19 cellular contexts compared by ENCODE assay signal in genomic region chr15:88803920-88804247, GRCh38. TPM values are rescaled to one million over a fixed set of nuclear protein-coding genes. Genes with fewer than 3 reads are reported as not detected.
DNase-seq lines count a peak whose midpoint lies in the region; ATAC-seq and TF ChIP-seq lines count a peak whose summit lies in the region.
"Had no signal": no experiment of that assay in that cellular context is flagged by ENCODE, and none has a peak within 500 bp of the region (broad histone marks: within the 10 kb centered on the region; RNA-seq: fewer than 3 reads in every experiment).

No MANE protein-coding gene starts in this region.

- dilution Hi-C loops in mammary epithelial cell (cut with HindIII; ENCODE audit: low sequenced_read_pairs) = loop anchor here (5.0 kb wide), 1 partner anchor 37 kb away; no protein-coding TSS in a partner anchor

- H3K4me3 ChIP-seq in mammary epithelial cell (replicated peaks in 1 of 3; ENCODE audit: insufficient read depth in 1 of 3, low read depth in 2 of 3, low read length in 3 of 3) (no peak overlapping the region), breast epithelium (no peak overlapping the region), endodermal cell (ENCODE audit: low read length) (peak overlapping the region; percentile 76)
- H3K4me3 ChIP-seq: colonic mucosa, left lung, MG63, thyroid gland had no signal

- 17% methylated on average over 10 of the region's 10 CpGs for WGBS in mammary epithelial cell (ENCODE audit: low coverage, missing lambda C conversion rate)
- 12 to 26% methylated on average over 8 to 10 of the region's 10 CpGs for WGBS in endodermal cell (ENCODE audit: insufficient coverage in 1 of 2, insufficient read length in 1 of 2), 2 experiments

- no peaks in the 10 kb centered on the region for H3K79me2 ChIP-seq in mammary epithelial cell (ENCODE audit: insufficient read depth, low read length)

- H3K27me3 ChIP-seq in mammary epithelial cell (ENCODE audit: insufficient read depth, low read length) = peaks cover 25% of the 10 kb centered on the region
- H3K27me3 ChIP-seq in breast epithelium = peaks cover 0 to 66% of the 10 kb centered on the region in 2 donors
- peaks cover 72% of the 10 kb centered on the region for H3K27me3 ChIP-seq in endodermal cell (ENCODE audit: control insufficient read depth, insufficient read depth, low read length, poor library complexity, severe bottlenecking)
- H3K27me3 ChIP-seq: thyroid gland had no signal

- no peak for DNase-seq in mammary epithelial cell
- no peak for DNase-seq in breast epithelium (ENCODE audit: low spot score in 2 of 2)
- no peak for DNase-seq in endodermal cell
- DNase-seq in nephron progenitor cell = no peak
- no peak for DNase-seq in type B pancreatic cell (ENCODE audit: extremely low spot score, unreplicated experiment)
- DNase-seq in stimulated activated CD4-positive, alpha-beta T cell treated with anti-CD3 and anti-CD28 coated beads, Interleukin-2, amount 100 ng/mL, for 24 hours = no peak
- DNase-seq in NCI-H1694 (lab: John Stamatoyannopoulos, UW) = no peak
- DNase-seq: activated CD4-positive, alpha-beta T cell treated with anti-CD3 and anti-CD28 coated beads, Interleukin-2, amount 10 ng/mL, durations not matched to agents 24 days and 14 days; colonic mucosa; foreskin melanocyte; MG63; NCI-H1436 treated with DMSO at 0.1 percent for 48 hours; spleen; thyroid gland had no signal

- H3K4me1 Mint-ChIP-seq in endodermal cell (peaks cover 6% of the 10 kb centered on the region), nephron progenitor cell (peaks cover 15% of the 10 kb centered on the region), type B pancreatic cell (ENCODE audit: unreplicated experiment) (peaks cover 6% of the 10 kb centered on the region)

- CTCF ChIA-PET in mammary epithelial cell (lab: Charles Lee; ENCODE audit: low non-redundant PET) = no interaction called here

- H3K27me3 Mint-ChIP-seq in endodermal cell (ENCODE audit: insufficient read depth) (peaks cover 79% of the 10 kb centered on the region), nephron progenitor cell (ENCODE audit: low read depth, poor library complexity) (peaks cover 88% of the 10 kb centered on the region), type B pancreatic cell (peaks cover 82% of the 10 kb centered on the region)

- H2AFZ ChIP-seq in mammary epithelial cell (ENCODE audit: low read depth, low read length) = peak overlapping the region; percentile 36

- TF ChIP-seq POLR2A in breast epithelium (IDR thresholded peaks at IDR 0.05) = no peak

- in situ Hi-C loops in mammary epithelial cell (cut with MboI; ENCODE audit: low sequenced_read_pairs in 2 of 2) = no loop called here

- intact Hi-C loops in mammary epithelial cell (cut with micrococcal nuclease) (no loop called here), breast epithelium (cut with DNase I; ENCODE audit: low total_unique reads) (no loop called here)

- H3K36me3 Mint-ChIP-seq in endodermal cell (ENCODE audit: low read depth) (no peaks in the 10 kb centered on the region), nephron progenitor cell (ENCODE audit: low read depth) (no peaks in the 10 kb centered on the region), type B pancreatic cell (no peaks in the 10 kb centered on the region)

- H4K20me1 ChIP-seq in mammary epithelial cell (ENCODE audit: insufficient read depth, low read length) = no peaks in the 10 kb centered on the region

- H3K9ac ChIP-seq in mammary epithelial cell (ENCODE audit: insufficient read depth, low read length) (no peak overlapping the region), endodermal cell (ENCODE audit: extremely low read depth, low read length, poor library complexity, severe bottlenecking) (no peak overlapping the region)
- H3K9ac ChIP-seq: SK-N-SH had no signal

- H3K9me3 Mint-ChIP-seq in endodermal cell (no peaks in the 10 kb centered on the region), nephron progenitor cell (no peaks in the 10 kb centered on the region), type B pancreatic cell (no peaks in the 10 kb centered on the region)
- H3K9me3 Mint-ChIP-seq: activated CD4-positive, alpha-beta T cell treated with anti-CD3 and anti-CD28 coated beads, Interleukin-2, amount 10 ng/mL, durations not matched to agents 24 days and 14 days had no signal

- H3K4me3 Mint-ChIP-seq in endodermal cell = peak overlapping the region; percentile 68
- H3K4me3 Mint-ChIP-seq in nephron progenitor cell = peak overlapping the region; percentile 76
- peak overlapping the region; percentile 70 for H3K4me3 Mint-ChIP-seq in type B pancreatic cell
- H3K4me3 Mint-ChIP-seq: activated CD4-positive, alpha-beta T cell treated with anti-CD3 and anti-CD28 coated beads, Interleukin-2, amount 10 ng/mL, durations not matched to agents 24 days and 14 days had no signal

- H3K36me3 ChIP-seq in mammary epithelial cell (ENCODE audit: insufficient read depth, low read length) (no peaks in the 10 kb centered on the region), breast epithelium (no peaks in the 10 kb centered on the region), endodermal cell (ENCODE audit: control insufficient read depth, insufficient read depth, low read length) (no peaks in the 10 kb centered on the region)
- H3K36me3 ChIP-seq: colonic mucosa, left lung, MG63, spleen, thyroid gland had no signal

- H3K9me3 ChIP-seq in mammary epithelial cell (replicated peaks; ENCODE audit: insufficient read depth, low read length) = no peaks in the 10 kb centered on the region
- no peaks in the 10 kb centered on the region for H3K9me3 ChIP-seq in breast epithelium
- no peaks in the 10 kb centered on the region for H3K9me3 ChIP-seq in endodermal cell (ENCODE audit: control insufficient read depth, low read length)
- H3K9me3 ChIP-seq: colonic mucosa, left lung, MG63, SK-N-SH, spleen, thyroid gland had no signal

- no peak overlapping the region for H3K27ac Mint-ChIP-seq in endodermal cell
- H3K27ac Mint-ChIP-seq in nephron progenitor cell = no peak overlapping the region
- no peak overlapping the region for H3K27ac Mint-ChIP-seq in type B pancreatic cell
- H3K27ac Mint-ChIP-seq: activated CD4-positive, alpha-beta T cell treated with anti-CD3 and anti-CD28 coated beads, Interleukin-2, amount 10 ng/mL, durations not matched to agents 24 days and 14 days had no signal

- TF ChIP-seq CTCF in mammary epithelial cell (conservative IDR thresholded peaks at IDR 0.05 in 1 of 2, IDR thresholded peaks at IDR 0.05 in 1 of 2; ENCODE audit: extremely low read depth in 1 of 2, insufficient read depth in 1 of 2, low read depth in 1 of 2, low read length in 2 of 2) (no peak), breast epithelium (IDR thresholded peaks at IDR 0.05) (no peak), endodermal cell (conservative IDR thresholded peaks at IDR 0.05) (no peak), nephron progenitor cell (IDR thresholded peaks at IDR 0.05) (no peak), type B pancreatic cell (conservative IDR thresholded peaks at IDR 0.05) (no peak)

- H3K27ac ChIP-seq in mammary epithelial cell (ENCODE audit: insufficient read depth, low read depth, low read length) (no peak overlapping the region), breast epithelium (no peak overlapping the region), endodermal cell (ENCODE audit: low read depth, low read length) (no peak overlapping the region)
- H3K27ac ChIP-seq: colonic mucosa, epithelial cell of prostate, left lung, spleen, thyroid gland had no signal

- peak overlapping the region; percentile 78 for H3K4me2 ChIP-seq in mammary epithelial cell (ENCODE audit: insufficient read depth, low read depth, low read length)
- H3K4me2 ChIP-seq: SK-N-SH had no signal

- ATAC-seq in HG02870 (IDR thresholded peaks at IDR 0.05; ENCODE audit: unreplicated experiment) = no peak
- ATAC-seq: left lung had no signal

- BruUV-seq in mammary epithelial cell (replicated peaks; lab: Mats Ljungman, UMichigan) = no TSS peak

- H3K4me1 ChIP-seq in mammary epithelial cell (ENCODE audit: insufficient read depth, low read length) = peaks cover 10% of the 10 kb centered on the region
- no peaks in the 10 kb centered on the region for H3K4me1 ChIP-seq in breast epithelium
- H3K4me1 ChIP-seq in endodermal cell (ENCODE audit: control insufficient read depth, insufficient read depth, low read length) = no peaks in the 10 kb centered on the region
- H3K4me1 ChIP-seq: colonic mucosa, thyroid gland had no signal

RNA-seq across cellular contexts. Expression of gene ACAN, which starts 0.6 kb away (rescaled TPM):
- total RNA-seq in mammary epithelial cell = under 1 TPM in 1 of 2 donors, not detected in 1; under 0.01 TPM
- 0.10 TPM for polyA plus RNA-seq in mammary epithelial cell
- polyA minus RNA-seq in mammary epithelial cell = not detected
- total RNA-seq in breast epithelium = under 1 TPM in 1 of 3 donors, not detected in 2; under 0.01 TPM
- under 1 TPM; 0.38 to 0.75 TPM for total RNA-seq in endodermal cell
- polyA plus RNA-seq in endodermal cell (2013, experiment 1 of 2) = 0.46 TPM
- polyA plus RNA-seq in endodermal cell (2013, experiment 2 of 2) = 0.58 TPM
- 0.05 and 6.9 TPM in 2 replicates for total RNA-seq in type B pancreatic cell (ENCODE audit: low replicate concordance)
- total RNA-seq: A172; activated CD4-positive, alpha-beta T cell treated with anti-CD3 and anti-CD28 coated beads, Interleukin-2, amount 10 ng/mL, durations not matched to agents 24 days and 14 days had no signal
- polyA plus RNA-seq: SK-N-SH had no signal
